ENCODE assay signal across 1 cellular context in genomic region chr3:136163607-136164006, GRCh38.
TF ChIP-seq lines count a peak whose summit lies in the region.

No MANE protein-coding gene starts in this region.

TF ChIP-seq in HEK293, 187 proteins besides CTCF, POLR2A, EP300 and RAD21:
- TF ChIP-seq MZF1 (tag by site-specific recombination; IDR thresholded peaks at IDR 0.05; ENCODE audit: borderline replicate concordance): peak; percentile 64; the same call in 1 of the 2 replicates
